Comparison of ENCODE assay signal across 1 cellular context in genomic region chr6:117840541-117840983, GRCh38.
TF ChIP-seq lines count a peak whose summit lies in the region.

No MANE protein-coding gene starts in this region.

TF ChIP-seq in HCT116, 20 proteins besides CTCF, POLR2A, EP300 and RAD21 (continued from another document):
- no peak for TF ChIP-seq CEBPB (IDR thresholded peaks at IDR 0.05; ENCODE audit: low read depth)
- no peak for TF ChIP-seq ELF1 (IDR thresholded peaks at IDR 0.05; ENCODE audit: borderline replicate concordance, low read depth)
- TF ChIP-seq SP1 (IDR thresholded peaks at IDR 0.05; ENCODE audit: low read depth) = no peak
- TF ChIP-seq EZH2 (IDR thresholded peaks at IDR 0.05) = no peak
- no peak for TF ChIP-seq ZFX (IDR thresholded peaks at IDR 0.05)
- TF ChIP-seq EZH2phosphoT487 (IDR thresholded peaks at IDR 0.05; ENCODE audit: borderline replicate concordance) = no peak
- TF ChIP-seq JUND (IDR thresholded peaks at IDR 0.05) = no peak
TF ChIP-seq in HCT116: peak in this region for 0.
